ENCODE assay signal across 8 cellular contexts in the genomic region with DNA sequence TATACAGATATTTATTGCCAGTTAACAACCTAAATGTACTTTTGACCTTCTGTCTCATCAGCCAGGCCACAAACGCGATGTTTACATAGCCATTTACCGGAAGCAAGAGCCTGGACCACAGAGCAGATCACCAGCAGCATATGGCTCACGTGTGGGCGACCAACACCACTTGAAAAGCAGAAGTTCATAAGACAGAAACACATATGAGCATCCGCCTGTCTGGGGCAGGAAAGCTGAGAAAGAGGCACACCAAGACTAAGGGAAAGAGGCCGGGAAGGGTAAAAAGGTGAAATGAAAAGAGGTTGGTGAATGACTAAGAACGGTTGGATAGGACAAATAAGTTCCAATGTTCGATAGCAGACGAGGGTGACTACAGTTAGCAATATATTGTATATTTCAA. TPM values are rescaled to one million over a fixed set of nuclear protein-coding genes. Genes with fewer than 3 reads are reported as not detected.
DNase-seq lines count a peak whose midpoint lies in the region; ATAC-seq, FAIRE-seq and TF ChIP-seq lines count a peak whose summit lies in the region.

No MANE protein-coding gene starts in this region.

- no peaks in the 10 kb centered on the region for H3K36me3 ChIP-seq in duodenal mucosa (ENCODE audit: control insufficient read depth in 1 of 2, insufficient read depth in 2 of 2, low read length in 2 of 2)

- DNase-seq in CD14-positive monocyte (ENCODE audit: low spot score) (peak; percentile 50), T-helper 9 cell (peak; percentile 11), urothelium cell line (ENCODE audit: low spot score) (no peak), NCI-H1048 (lab: John Stamatoyannopoulos, UW) (no peak)
- peak; percentile 5 for DNase-seq in stimulated activated CD8-positive, alpha-beta memory T cell treated with anti-CD3 and anti-CD28 coated beads, Interleukin-15, amount 100 ng/mL, for 24 hours (ENCODE audit: low read depth)

- peaks cover 0 to 7% of the 10 kb centered on the region in 2 donors for H3K27me3 ChIP-seq in duodenal mucosa (ENCODE audit: control insufficient read depth in 1 of 2, insufficient read depth in 2 of 2, low read length in 2 of 2)

- no peak for TF ChIP-seq CTCF in CD14-positive monocyte (IDR thresholded peaks at IDR 0.05)

- ATAC-seq in GM19395 (IDR thresholded peaks at IDR 0.05; ENCODE audit: unreplicated experiment) (peak; percentile 96), HG03342 (IDR thresholded peaks at IDR 0.05; ENCODE audit: unreplicated experiment) (peak; percentile 94)

- H3K27me3 Mint-ChIP-seq in CD14-positive monocyte (ENCODE audit: low read depth in 3 of 3): peaks cover 29 to 39% (median 31%) of the 10 kb centered on the region in 3 donors

- no peak for FAIRE-seq in urothelium cell line (lab: Jason Lieb, UNC)

- H3K9ac ChIP-seq in duodenal mucosa (ENCODE audit: low read depth in 1 of 2, low read length in 2 of 2): peak overlapping the region in 1 of 2 donors; percentile 76

- peaks cover 0 to 6% (median 0%) of the 10 kb centered on the region in 7 donors for H3K9me3 Mint-ChIP-seq in CD14-positive monocyte

- peak overlapping the region; percentile 85 to 91 for H3K4me3 ChIP-seq in duodenal mucosa (ENCODE audit: low read depth in 1 of 2, low read length in 2 of 2)

- H3K9me3 ChIP-seq in duodenal mucosa (ENCODE audit: control insufficient read depth in 1 of 2, low read length in 2 of 2): no peaks in the 10 kb centered on the region

- H3K36me3 Mint-ChIP-seq in CD14-positive monocyte: no peaks in the 10 kb centered on the region

- H3K4me1 ChIP-seq in duodenal mucosa (ENCODE audit: control insufficient read depth in 1 of 2, insufficient read depth in 2 of 2, low read length in 2 of 2): peaks cover 16% of the 10 kb centered on the region in 2 donors

- peak overlapping the region in 1 of 2 donors; percentile 74 for H3K4me3 Mint-ChIP-seq in CD14-positive monocyte

- no peak overlapping the region for H3K27ac ChIP-seq in duodenal mucosa (ENCODE audit: low read depth, low read length)

- H3K27ac Mint-ChIP-seq in CD14-positive monocyte: no peak overlapping the region

- intact Hi-C loops in CD14-positive monocyte (cut with micrococcal nuclease): no loop called here

- peaks cover 19% of the 10 kb centered on the region for H3K4me1 Mint-ChIP-seq in CD14-positive monocyte

RNA-seq across cellular contexts. Expression of a gene that starts 1.3 kb away (rescaled TPM):
- under 1 TPM in 1 of 2 donors, not detected in 1; 0.24 TPM for polyA plus RNA-seq in CD14-positive monocyte

RNA-seq across cellular contexts. Expression of a gene that starts 28.9 kb away (rescaled TPM):
- polyA plus RNA-seq in CD14-positive monocyte: not detected

Comparison
In these comparisons a context has a peak if more than half of its experiments do, and no peak if none do; other contexts are left out.
1. DNase-seq: peak in CD14-positive monocyte (single experiment), T-helper 9 cell (single experiment) and stimulated activated CD8-positive, alpha-beta memory T cell treated with anti-CD3 and anti-CD28 coated beads, Interleukin-15, amount 100 ng/mL, for 24 hours (single experiment); none in urothelium cell line (single experiment) and NCI-H1048 (single experiment).